11 cellular contexts compared by ENCODE assay signal in the genomic region with DNA sequence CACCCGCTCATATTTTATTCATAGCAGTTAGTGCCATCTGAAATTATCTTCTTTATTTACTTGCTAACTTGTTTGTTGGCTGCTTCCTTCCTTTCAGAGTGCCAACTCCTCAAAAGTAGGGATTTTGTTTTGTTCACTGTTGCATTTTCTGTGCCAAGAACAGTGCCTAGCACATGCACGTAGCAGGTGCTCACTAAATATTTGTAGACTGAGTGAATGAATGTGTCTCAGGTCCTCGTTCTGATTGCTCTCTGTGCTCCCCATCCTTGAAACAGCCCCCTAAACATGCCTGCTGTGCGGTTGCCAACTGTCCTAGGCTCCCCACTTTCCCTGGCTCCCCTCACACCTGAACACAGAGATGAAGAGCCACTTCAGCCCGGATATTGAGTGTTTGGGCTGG. TPM values are rescaled to one million over a fixed set of nuclear protein-coding genes. Genes with fewer than 3 reads are reported as not detected.
DNase-seq lines count a peak whose midpoint lies in the region; ATAC-seq and TF ChIP-seq lines count a peak whose summit lies in the region.
"Had no signal": no experiment of that assay in that cellular context is flagged by ENCODE, and none has a peak within 500 bp of the region (broad histone marks: within the 10 kb centered on the region; RNA-seq: fewer than 3 reads in every experiment).

No MANE protein-coding gene starts in this region.

- H3K4me3 ChIP-seq in mesenchymal stem cell (ENCODE audit: insufficient read depth in 1 of 2, low read depth in 1 of 2, low read length in 2 of 2) (peak overlapping the region; percentile 74 to 89), upper lobe of left lung (peak overlapping the region in 3 of 4 donors; percentile 86 to 98 (median 93)), psoas muscle (no peak overlapping the region), thyroid gland (replicated peaks in 1 of 3) (peak overlapping the region in 1 of 3 donors; percentile 90)

- H3K4me1 Mint-ChIP-seq in activated T-cell treated with anti-CD3 and anti-CD28 coated beads, Interleukin-2, amount 50 U/mL, for 24 hours (ENCODE audit: low read depth) = peaks cover 24% of the 10 kb centered on the region
- peaks cover 33% of the 10 kb centered on the region for H3K4me1 Mint-ChIP-seq in brain

- peak overlapping the region in 1 of 2 experiments; percentile 46 for H3K23ac ChIP-seq in mesenchymal stem cell (ENCODE audit: low read length in 2 of 2)

- peak overlapping the region; percentile 89 for H3K4me2 ChIP-seq in mesenchymal stem cell (ENCODE audit: low read length, poor library complexity, severe bottlenecking)

- H3K9me3 Mint-ChIP-seq in activated T-cell treated with anti-CD3 and anti-CD28 coated beads, Interleukin-2, amount 50 U/mL, for 24 hours = no peaks in the 10 kb centered on the region
- peaks cover 0 to 4% (median 0%) of the 10 kb centered on the region in 5 experiments for H3K9me3 Mint-ChIP-seq in brain

- peaks cover 18 to 28% of the 10 kb centered on the region in 2 experiments for H3K36me3 ChIP-seq in mesenchymal stem cell (ENCODE audit: control insufficient read depth in 1 of 2, insufficient read depth in 2 of 2, low read depth in 1 of 2, low read length in 2 of 2)
- peaks cover 3 to 24% (median 12%) of the 10 kb centered on the region in 4 donors for H3K36me3 ChIP-seq in upper lobe of left lung
- H3K36me3 ChIP-seq in psoas muscle (ENCODE audit: insufficient read depth in 1 of 2, low read depth in 1 of 2) = peaks cover 0 to 22% of the 10 kb centered on the region in 2 donors
- peaks cover 0 to 7% of the 10 kb centered on the region in 2 donors for H3K36me3 ChIP-seq in thyroid gland

- H3K4ac ChIP-seq in mesenchymal stem cell (ENCODE audit: low read depth in 1 of 2, low read length in 2 of 2) = peak overlapping the region in 1 of 2 experiments; percentile 52

- no peak overlapping the region for H2BK5ac ChIP-seq in mesenchymal stem cell (ENCODE audit: low read depth, low read length, poor library complexity, severe bottlenecking)

- H3K79me1 ChIP-seq in mesenchymal stem cell (replicated peaks; ENCODE audit: low read length, poor library complexity, severe bottlenecking) = peaks cover 4% of the 10 kb centered on the region

- 89% methylated on average over 3 of the region's 5 CpGs for WGBS in mesenchymal stem cell
- 46 to 54% methylated on average over 5 of the region's 5 CpGs for WGBS in upper lobe of left lung, 2 donors
- WGBS in psoas muscle, 3 donors = 66 to 77% (median 69%) methylated on average over 5 of the region's 5 CpGs
- 63 to 71% methylated on average over 5 of the region's 5 CpGs for WGBS in thyroid gland, 2 donors

- H2AK5ac ChIP-seq in mesenchymal stem cell (ENCODE audit: low read length, severe bottlenecking) = peak overlapping the region; percentile 7

- TF ChIP-seq CTCF in brain (conservative IDR thresholded peaks at IDR 0.05) (no peak), upper lobe of left lung (IDR thresholded peaks at IDR 0.05) (no peak), psoas muscle (IDR thresholded peaks at IDR 0.05) (no peak), thyroid gland (IDR thresholded peaks at IDR 0.05) (no peak)

- no peak overlapping the region for H2BK15ac ChIP-seq in mesenchymal stem cell (ENCODE audit: low read depth, poor library complexity, severe bottlenecking)

- H3K27ac ChIP-seq in mesenchymal stem cell (ENCODE audit: low read length, poor library complexity, severe bottlenecking) (no peak overlapping the region), upper lobe of left lung (peak overlapping the region; percentile 86 to 89 (median 88)), psoas muscle (no peak overlapping the region), thyroid gland (peak overlapping the region in 1 of 3 donors; percentile 51)
- H3K27ac ChIP-seq: HL-60 had no signal

- H2AFZ ChIP-seq in mesenchymal stem cell (ENCODE audit: low read depth, low read length) = no peak overlapping the region

- H2BK12ac ChIP-seq in mesenchymal stem cell (ENCODE audit: low read length in 2 of 2) = peak overlapping the region in 1 of 2 experiments; percentile 23

- DNase-seq in activated T-cell treated with anti-CD3 and anti-CD28 coated beads, Interleukin-2, amount 50 U/mL, for 24 hours = no peak
- DNase-seq in activated T-cell treated with anti-CD3 and anti-CD28 coated beads for 4 hours (no peak), mesenchymal stem cell (no peak), upper lobe of left lung (no peak), psoas muscle (no peak), thyroid gland (no peak)
- DNase-seq in activated CD4-positive, CD25-positive, alpha-beta regulatory T cell (lab: John Stamatoyannopoulos, UW) = no peak
- DNase-seq: BE2C, NCI-H748 treated with DMSO at 0.1 percent for 48 hours had no signal

- no peak for TF ChIP-seq EP300 in upper lobe of left lung (IDR thresholded peaks at IDR 0.05)

- H3K9me3 ChIP-seq in mesenchymal stem cell (ENCODE audit: control insufficient read depth, low read length) (no peaks in the 10 kb centered on the region), upper lobe of left lung (no peaks in the 10 kb centered on the region), psoas muscle (no peaks in the 10 kb centered on the region), thyroid gland (no peaks in the 10 kb centered on the region)
- H3K9me3 ChIP-seq: BE2C had no signal

- peak overlapping the region; percentile 80 for H3K4me3 Mint-ChIP-seq in activated T-cell treated with anti-CD3 and anti-CD28 coated beads, Interleukin-2, amount 50 U/mL, for 24 hours
- H3K4me3 Mint-ChIP-seq in brain = peak overlapping the region; percentile 82 to 93 (median 92)

- H4K91ac ChIP-seq in mesenchymal stem cell (ENCODE audit: low read length) = no peak overlapping the region

- no peak overlapping the region for H4K8ac ChIP-seq in mesenchymal stem cell (ENCODE audit: low read length)

- H3K27me3 ChIP-seq in mesenchymal stem cell (ENCODE audit: control insufficient read depth in 1 of 2, insufficient read depth in 1 of 2, low read length in 2 of 2) (no peaks in the 10 kb centered on the region), upper lobe of left lung (no peaks in the 10 kb centered on the region), psoas muscle (ENCODE audit: insufficient read depth in 3 of 3, low read length in 2 of 3) (no peaks in the 10 kb centered on the region), thyroid gland (no peaks in the 10 kb centered on the region)
- H3K27me3 ChIP-seq: BE2C had no signal

- H3K9ac ChIP-seq in mesenchymal stem cell (ENCODE audit: low read length) = peak overlapping the region; percentile 84

- no peak overlapping the region for H2BK120ac ChIP-seq in mesenchymal stem cell (ENCODE audit: low read depth, low read length)

- peak overlapping the region; percentile 80 for H3K27ac Mint-ChIP-seq in activated T-cell treated with anti-CD3 and anti-CD28 coated beads, Interleukin-2, amount 50 U/mL, for 24 hours
- H3K27ac Mint-ChIP-seq in brain = peak overlapping the region; percentile 39 to 91 (median 70)

- no peak for TF ChIP-seq POLR2A in upper lobe of left lung (IDR thresholded peaks at IDR 0.05)
- TF ChIP-seq POLR2A in thyroid gland (IDR thresholded peaks at IDR 0.05) = no peak

- H3K4me1 ChIP-seq in mesenchymal stem cell (ENCODE audit: control insufficient read depth, insufficient read depth, low read depth, low read length) (peaks cover 20% of the 10 kb centered on the region), upper lobe of left lung (peaks cover 30 to 45% (median 33%) of the 10 kb centered on the region in 4 donors), psoas muscle (peaks cover 11% of the 10 kb centered on the region), thyroid gland (peaks cover 22 to 23% of the 10 kb centered on the region in 2 donors)
- H3K4me1 ChIP-seq: BE2C had no signal

- no peaks in the 10 kb centered on the region for H3K27me3 Mint-ChIP-seq in activated T-cell treated with anti-CD3 and anti-CD28 coated beads, Interleukin-2, amount 50 U/mL, for 24 hours
- H3K27me3 Mint-ChIP-seq in brain = peaks cover 7% of the 10 kb centered on the region

- ATAC-seq in upper lobe of left lung (ENCODE audit: low FRiP score in 2 of 2) = no peak
- no peak for ATAC-seq in psoas muscle

- no peak overlapping the region for H3K14ac ChIP-seq in mesenchymal stem cell (ENCODE audit: low read length in 2 of 2)

- H3K18ac ChIP-seq in mesenchymal stem cell (ENCODE audit: low read depth in 1 of 2, low read length in 2 of 2) = no peak overlapping the region

- intact Hi-C loops in psoas muscle (cut with DNase I) (no loop called here), thyroid gland (cut with DNase I) (no loop called here)

- peaks cover 19% of the 10 kb centered on the region for H3K36me3 Mint-ChIP-seq in activated T-cell treated with anti-CD3 and anti-CD28 coated beads, Interleukin-2, amount 50 U/mL, for 24 hours (ENCODE audit: low read depth)
- H3K36me3 Mint-ChIP-seq in brain = peaks cover 33% of the 10 kb centered on the region

RNA-seq across cellular contexts. Expression of gene GIPC1, which starts 1.5 kb away (rescaled TPM):
- polyA plus RNA-seq in brain (ENCODE audit: insufficient read depth, low read depth, low replicate concordance) (137 TPM), psoas muscle (10 to 100 TPM; 45.3 to 63.5 (median 50.8) TPM)
- 120 TPM for polyA plus RNA-seq in mesenchymal stem cell (2013, experiment 1 of 2)
- 116 TPM for polyA plus RNA-seq in mesenchymal stem cell (2013, experiment 2 of 2)
- total RNA-seq in upper lobe of left lung (100 to 1,000 TPM; 103 to 283 (median 152) TPM), psoas muscle (10 to 100 TPM; 37.9 to 45.3 (median 43.2) TPM), thyroid gland (10 to 100 TPM; 34.7 to 93.7 (median 55.4) TPM)

RNA-seq across cellular contexts. Expression of gene PTGER1, which starts 19.3 kb away (rescaled TPM):
- 1.5 TPM for polyA plus RNA-seq in brain (ENCODE audit: insufficient read depth, low read depth, low replicate concordance)
- 1.2 TPM for polyA plus RNA-seq in mesenchymal stem cell (2013, experiment 1 of 2)
- 1.3 TPM for polyA plus RNA-seq in mesenchymal stem cell (2013, experiment 2 of 2)
- total RNA-seq in upper lobe of left lung = 1 to 10 TPM in 2 of 6 donors, under 1 TPM in 1, not detected in 3; 0.59 to 3.9 (median 1.7) TPM
- total RNA-seq in psoas muscle = under 1 TPM in 2 of 4 donors, not detected in 2; 0.15 to 0.25 TPM
- under 1 TPM; 0.05 to 0.10 (median 0.08) TPM for polyA plus RNA-seq in psoas muscle
- total RNA-seq in thyroid gland = 1 to 10 TPM in 1 of 4 donors, not detected in 3; 1.5 TPM

RNA-seq across cellular contexts. Expression of gene DNAJB1, which starts 23.7 kb away (rescaled TPM):
- 154 TPM for polyA plus RNA-seq in brain (ENCODE audit: insufficient read depth, low read depth, low replicate concordance)
- 59.4 TPM for polyA plus RNA-seq in mesenchymal stem cell (2013, experiment 1 of 2)
- 60.1 TPM for polyA plus RNA-seq in mesenchymal stem cell (2013, experiment 2 of 2)
- total RNA-seq in upper lobe of left lung = 100 to 1,000 TPM in 3 of 6 donors, 10 to 100 TPM in 3; 33.5 to 137 (median 101) TPM
- total RNA-seq in psoas muscle = 100 to 1,000 TPM in 1 of 4 donors, 10 to 100 TPM in 3; 32.6 to 105 (median 42.6) TPM
- polyA plus RNA-seq in psoas muscle = 10 to 100 TPM; 20.8 to 32.0 (median 24.4) TPM
- 10 to 100 TPM; 49.1 to 61.1 (median 55.3) TPM for total RNA-seq in thyroid gland

RNA-seq across cellular contexts. Expression of gene TECR, which starts 34.9 kb away (rescaled TPM):
- polyA plus RNA-seq in brain (ENCODE audit: insufficient read depth, low read depth, low replicate concordance) = 627 TPM
- 136 TPM for polyA plus RNA-seq in mesenchymal stem cell (2013, experiment 1 of 2)
- 131 TPM for polyA plus RNA-seq in mesenchymal stem cell (2013, experiment 2 of 2)
- total RNA-seq in upper lobe of left lung = 100 to 1,000 TPM in 2 of 6 donors, 10 to 100 TPM in 4; 54.0 to 124 (median 80.6) TPM
- 100 to 1,000 TPM; 111 to 209 (median 158) TPM for total RNA-seq in psoas muscle
- 100 to 1,000 TPM in 2 of 3 donors, 10 to 100 TPM in 1; 77.8 to 145 (median 136) TPM for polyA plus RNA-seq in psoas muscle
- total RNA-seq in thyroid gland = 100 to 1,000 TPM in 2 of 4 donors, 10 to 100 TPM in 2; 75.5 to 126 (median 99.0) TPM

Comparison
In these comparisons a context has a peak if more than half of its experiments do, and no peak if none do; other contexts are left out.
1. H3K27ac ChIP-seq: peak in upper lobe of left lung (4 of 4); none in mesenchymal stem cell (single experiment) and psoas muscle (single experiment).